Comparison of ENCODE assay signal across 8 cellular contexts in the genomic region with DNA sequence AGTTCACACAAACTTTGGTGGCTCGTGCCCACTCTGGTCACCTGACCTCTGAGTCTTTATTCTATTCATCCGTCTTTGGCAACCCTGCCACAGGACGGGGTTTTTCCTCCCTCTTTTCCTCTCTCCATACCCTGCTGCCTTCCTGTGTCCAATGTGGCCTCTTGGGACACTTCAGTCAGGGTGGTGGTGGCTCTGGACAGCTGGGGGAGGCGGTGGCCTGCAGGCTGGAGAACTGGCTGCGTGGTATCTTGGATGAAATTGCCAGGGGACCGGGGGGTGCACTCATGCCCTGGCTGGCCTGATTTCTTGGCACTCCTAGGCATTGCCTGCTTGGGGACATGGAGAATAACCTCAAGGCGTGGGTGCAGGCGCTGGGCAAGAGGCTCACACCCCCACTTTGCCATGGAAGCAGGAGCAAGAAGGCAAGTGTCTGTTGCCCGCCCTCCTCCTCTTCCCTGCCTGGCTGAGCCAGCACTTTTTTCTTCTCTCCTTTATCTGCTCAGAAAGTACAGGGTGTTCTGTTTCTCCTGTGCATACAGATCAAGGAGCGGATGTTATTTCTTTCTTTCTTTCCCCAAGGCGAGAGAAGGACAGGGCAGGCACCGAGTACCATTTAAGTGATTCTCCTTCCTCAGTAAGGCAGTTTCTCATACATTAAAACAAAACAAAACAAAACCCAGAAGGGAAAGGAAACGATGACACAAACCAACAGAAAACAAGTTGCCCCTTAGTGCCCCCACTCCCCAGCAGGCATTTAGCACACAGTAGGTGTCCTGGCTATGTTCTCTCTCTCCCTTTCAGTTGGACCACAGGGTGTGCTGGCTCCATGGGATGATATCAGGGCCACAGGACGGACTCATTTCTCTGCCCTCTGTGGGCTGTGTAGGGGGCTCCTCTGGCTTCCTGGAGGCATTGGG. TPM values are rescaled to one million over a fixed set of nuclear protein-coding genes. Genes with fewer than 3 reads are reported as not detected.
A peak's percentile ranks its signal among the peaks of the same experiment; 100 is the strongest.
DNase-seq lines count a peak whose midpoint lies in the region; ATAC-seq and TF ChIP-seq lines count a peak whose summit lies in the region.

No MANE protein-coding gene starts in this region.

- peak; percentile 70 for TF ChIP-seq POLR2A in erythroblast (IDR thresholded peaks at IDR 0.05; ENCODE audit: low read length)

- H3K27ac ChIP-seq in VCaP = peak overlapping the region; percentile 86

- in situ Hi-C loops in G401 (cut with HindIII; ENCODE audit: low sequenced_read_pairs) = no loop called here

- ATAC-seq in GM21825 (IDR thresholded peaks at IDR 0.05; ENCODE audit: unreplicated experiment) (no peak), HG02973 (IDR thresholded peaks at IDR 0.05; ENCODE audit: unreplicated experiment) (no peak)

- DNase-seq in G401 (ENCODE audit: low spot score) (peak; percentile 51), erythroblast (lab: John Stamatoyannopoulos, UW) (peak; percentile 17 to 32), putamen (ENCODE audit: low spot score) (peak; percentile 52), iPS-NIHi11 (ENCODE audit: low spot score) (no peak), NCI-H345 (lab: John Stamatoyannopoulos, UW) (no peak)

- TF ChIP-seq CTCF in VCaP (conservative IDR thresholded peaks at IDR 0.05) = no peak

RNA-seq across cellular contexts. Expression of a gene that starts 22.3 kb away (rescaled TPM):
- total RNA-seq in G401 (2014; rRNA removed; shearing (Covaris generic)) = 9.2 and 13.3 TPM in 2 replicates

Comparison
In these comparisons a context has a peak if more than half of its experiments do, and no peak if none do; other contexts are left out.
1. DNase-seq: peak in G401 (single experiment), erythroblast (2 of 2) and putamen (single experiment); none in iPS-NIHi11 (single experiment) and NCI-H345 (single experiment).